ENCODE assay signal across 13 cellular contexts in the genomic region with DNA sequence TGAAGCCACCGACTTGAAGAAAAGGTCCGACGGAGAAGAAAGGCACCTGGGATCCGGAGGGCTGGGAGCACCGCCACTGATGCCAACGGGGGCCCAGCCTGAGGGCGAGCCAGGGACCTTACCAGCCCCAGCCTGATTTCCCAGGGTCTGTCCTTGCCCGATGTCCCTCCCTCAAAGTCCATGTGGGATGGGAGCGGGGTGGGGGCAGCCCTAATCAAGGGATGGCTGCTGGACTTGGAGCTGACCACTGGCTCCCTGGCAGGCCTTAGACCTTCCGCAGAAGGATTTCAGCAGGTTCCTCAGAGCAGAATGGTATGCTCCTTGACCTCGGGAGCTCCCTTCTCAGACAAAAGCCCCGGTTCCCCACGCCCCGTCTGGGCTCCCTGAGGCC.
"Had no signal": no experiment of that assay in that cellular context is flagged by ENCODE, and none has a peak within 500 bp of the region (broad histone marks: within the 10 kb centered on the region; RNA-seq: fewer than 3 reads in every experiment).

No MANE protein-coding gene starts in this region.

- H3K9me3 ChIP-seq: ascending aorta, breast epithelium, gastrocnemius medialis, heart left ventricle, lower lobe of right lung, upper lobe of right lung had no signal

- H3K27me3 ChIP-seq: ascending aorta, breast epithelium, gastrocnemius medialis, heart left ventricle, upper lobe of right lung had no signal

- H3K27ac Mint-ChIP-seq: activated naive CD4-positive, alpha-beta T cell treated with anti-CD3 and anti-CD28 coated beads for 36 hours; activated naive CD8-positive, alpha-beta T cell treated with anti-CD3 and anti-CD28 coated beads, Interleukin-2, amount 50 U/mL, for 24 hours; endodermal cell had no signal

- FAIRE-seq: islet of Langerhans had no signal

- H3K4me3 Mint-ChIP-seq: activated naive CD4-positive, alpha-beta T cell treated with anti-CD3 and anti-CD28 coated beads for 36 hours; activated naive CD8-positive, alpha-beta T cell treated with anti-CD3 and anti-CD28 coated beads, Interleukin-2, amount 50 U/mL, for 24 hours; endodermal cell had no signal

- H3K36me3 ChIP-seq: ascending aorta, breast epithelium, gastrocnemius medialis, heart left ventricle, lower lobe of right lung, upper lobe of right lung had no signal

- H3K27me3 Mint-ChIP-seq: activated naive CD8-positive, alpha-beta T cell treated with anti-CD3 and anti-CD28 coated beads, Interleukin-2, amount 50 U/mL, for 24 hours; activated T-helper 17 cell treated with anti-CD3 and anti-CD28 coated beads, Interleukin-2, amount 50 U/mL, for 72 hours had no signal

- ATAC-seq: gastrocnemius medialis had no signal

- DNase-seq: retina, T1000 had no signal

- H3K9me3 Mint-ChIP-seq: activated naive CD4-positive, alpha-beta T cell treated with anti-CD3 and anti-CD28 coated beads for 36 hours; activated naive CD8-positive, alpha-beta T cell treated with anti-CD3 and anti-CD28 coated beads, Interleukin-2, amount 50 U/mL, for 24 hours; activated T-helper 17 cell treated with anti-CD3 and anti-CD28 coated beads, Interleukin-2, amount 50 U/mL, for 72 hours; endodermal cell had no signal

- H3K4me3 ChIP-seq: ascending aorta, breast epithelium, gastrocnemius medialis, heart left ventricle, upper lobe of right lung had no signal

- H3K27ac ChIP-seq: ascending aorta, gastrocnemius medialis had no signal
